8 cellular contexts compared by ENCODE assay signal in genomic region chr16:72787130-72787518, GRCh38.
DNase-seq lines count a peak whose midpoint lies in the region; ATAC-seq and TF ChIP-seq lines count a peak whose summit lies in the region.

No MANE protein-coding gene starts in this region.

- H3K4me1 ChIP-seq in PC-3 (ENCODE audit: insufficient read depth, low read length) (peaks cover 17% of the 10 kb centered on the region), fibroblast of lung (ENCODE audit: control insufficient read depth, extremely low read depth, insufficient read depth, low read length) (peaks cover 16% of the 10 kb centered on the region), sigmoid colon (peaks cover 0 to 22% (median 13%) of the 10 kb centered on the region in 4 donors)

- H2AFZ ChIP-seq in PC-3 (ENCODE audit: low read length) (no peak overlapping the region), fibroblast of lung (ENCODE audit: low read length) (no peak overlapping the region)

- no peak for TF ChIP-seq POLR2A in sigmoid colon (IDR thresholded peaks at IDR 0.05)

- POLR2A ChIA-PET in PC-3 (lab: Charles Lee; ENCODE audit: unreplicated experiment), result interaction anchor here (0.7 kb wide), 1 partner anchor 595 kb away, joined by 3 read pairs; no protein-coding TSS in a partner anchor

- H3K27ac ChIP-seq in PC-3 (ENCODE audit: low read length) (peak overlapping the region; percentile 63), fibroblast of lung (ENCODE audit: insufficient read depth, low read length) (peak overlapping the region; percentile 93), sigmoid colon (peak overlapping the region; percentile 51 to 71 (median 56))

- peak overlapping the region; percentile 56 for H3K4me3 ChIP-seq in PC-3 (ENCODE audit: low read length)
- H3K4me3 ChIP-seq in fibroblast of lung (replicated peaks in 1 of 4; ENCODE audit: control extremely low read depth in 1 of 4, insufficient read depth in 1 of 4, low read depth in 3 of 4, low read length in 4 of 4), result peak overlapping the region; percentile 32 to 59 (median 37)
- H3K4me3 ChIP-seq in sigmoid colon, result peak overlapping the region; percentile 24 to 50 (median 46)

- no peaks in the 10 kb centered on the region for H3K9me2 ChIP-seq in PC-3 (replicated peaks; ENCODE audit: low read length)

- H3K36me3 ChIP-seq in PC-3 (ENCODE audit: low read depth, low read length) (no peaks in the 10 kb centered on the region), fibroblast of lung (ENCODE audit: control insufficient read depth, insufficient read depth, low read length) (peaks cover 8% of the 10 kb centered on the region), sigmoid colon (peaks cover 0 to 31% (median 2%) of the 10 kb centered on the region in 4 donors)

- intact Hi-C loops in PC-3 (cut with micrococcal nuclease), result loop anchor here (5.0 to 10.0 kb wide), 2 partner anchors 120 to 282 kb away; no protein-coding TSS in a partner anchor
- intact Hi-C loops in sigmoid colon (cut with DNase I), result loop anchor here (10.0 kb wide), 1 partner anchor 122 kb away; no protein-coding TSS in a partner anchor

- CTCF ChIA-PET in PC-3 (lab: Charles Lee), result no interaction called here

- no peak for TF ChIP-seq EP300 in sigmoid colon (IDR thresholded peaks at IDR 0.05)

- H3K9me3 ChIP-seq in PC-3 (ENCODE audit: low read length) (no peaks in the 10 kb centered on the region), fibroblast of lung (ENCODE audit: control insufficient read depth, insufficient read depth, low read depth, low read length) (no peaks in the 10 kb centered on the region), sigmoid colon (no peaks in the 10 kb centered on the region)

- H3K27me3 ChIP-seq in PC-3 (ENCODE audit: low read length) (no peaks in the 10 kb centered on the region), fibroblast of lung (ENCODE audit: control insufficient read depth, insufficient read depth, low read length) (no peaks in the 10 kb centered on the region), sigmoid colon (no peaks in the 10 kb centered on the region)

- DNase-seq in PC-3 (no peak), fibroblast of lung (ENCODE audit: low read depth in 2 of 2) (no peak), sigmoid colon (no peak), mucosa of gallbladder (ENCODE audit: low spot score) (no peak)
- no peak for DNase-seq in activated CD4-positive, CD25-positive, alpha-beta regulatory T cell (lab: John Stamatoyannopoulos, UW)

- H4K20me1 ChIP-seq in PC-3 (ENCODE audit: low read length) (no peaks in the 10 kb centered on the region), fibroblast of lung (ENCODE audit: control insufficient read depth, extremely low read depth, insufficient read depth, low read length) (no peaks in the 10 kb centered on the region)

- ATAC-seq in GM18511 (IDR thresholded peaks at IDR 0.05; ENCODE audit: unreplicated experiment) (peak; percentile 12), PC-3 (no peak), GM18909 (IDR thresholded peaks at IDR 0.05; ENCODE audit: poor library complexity, unreplicated experiment) (no peak), GM21737 (IDR thresholded peaks at IDR 0.05; ENCODE audit: unreplicated experiment) (no peak)

- H3K4me2 ChIP-seq in PC-3 (ENCODE audit: low read length) (peak overlapping the region; percentile 63), fibroblast of lung (ENCODE audit: extremely low read depth, insufficient read depth, low read length) (peak overlapping the region; percentile 96)

- TF ChIP-seq CTCF in PC-3 (conservative IDR thresholded peaks at IDR 0.05; ENCODE audit: low read depth, low read length) (no peak), fibroblast of lung (conservative IDR thresholded peaks at IDR 0.05 in 1 of 2, IDR thresholded peaks at IDR 0.05 in 1 of 2; ENCODE audit: low read depth in 1 of 2, low read length in 2 of 2) (no peak), sigmoid colon (IDR thresholded peaks at IDR 0.05) (no peak)

- WGBS in sigmoid colon, 2 donors, result 22 to 32% methylated on average over 24 of the region's 24 CpGs

- peak overlapping the region; percentile 48 for H3K9ac ChIP-seq in PC-3 (ENCODE audit: low read length)
- peak overlapping the region; percentile 65 for H3K9ac ChIP-seq in fibroblast of lung (ENCODE audit: insufficient read depth, low read length)

- no TSS peak for BruUV-seq in PC-3 (replicated peaks; lab: Mats Ljungman, UMichigan)

- no peaks in the 10 kb centered on the region for H3F3A ChIP-seq in PC-3 (ENCODE audit: low read length, unreplicated experiment)

- H3K79me2 ChIP-seq in PC-3 (ENCODE audit: low read length), result no peaks in the 10 kb centered on the region
- peaks cover 1% of the 10 kb centered on the region for H3K79me2 ChIP-seq in fibroblast of lung (ENCODE audit: control insufficient read depth, insufficient read depth, low read length)
